ENCODE assay signal across 2 cellular contexts in genomic region chr2:36366491-36367120, GRCh38.
TF ChIP-seq lines count a peak whose summit lies in the region.

No MANE protein-coding gene starts in this region.

TF ChIP-seq in GM23338, 12 proteins besides CTCF, POLR2A, EP300 and RAD21:
- TF ChIP-seq, protein P1, sequence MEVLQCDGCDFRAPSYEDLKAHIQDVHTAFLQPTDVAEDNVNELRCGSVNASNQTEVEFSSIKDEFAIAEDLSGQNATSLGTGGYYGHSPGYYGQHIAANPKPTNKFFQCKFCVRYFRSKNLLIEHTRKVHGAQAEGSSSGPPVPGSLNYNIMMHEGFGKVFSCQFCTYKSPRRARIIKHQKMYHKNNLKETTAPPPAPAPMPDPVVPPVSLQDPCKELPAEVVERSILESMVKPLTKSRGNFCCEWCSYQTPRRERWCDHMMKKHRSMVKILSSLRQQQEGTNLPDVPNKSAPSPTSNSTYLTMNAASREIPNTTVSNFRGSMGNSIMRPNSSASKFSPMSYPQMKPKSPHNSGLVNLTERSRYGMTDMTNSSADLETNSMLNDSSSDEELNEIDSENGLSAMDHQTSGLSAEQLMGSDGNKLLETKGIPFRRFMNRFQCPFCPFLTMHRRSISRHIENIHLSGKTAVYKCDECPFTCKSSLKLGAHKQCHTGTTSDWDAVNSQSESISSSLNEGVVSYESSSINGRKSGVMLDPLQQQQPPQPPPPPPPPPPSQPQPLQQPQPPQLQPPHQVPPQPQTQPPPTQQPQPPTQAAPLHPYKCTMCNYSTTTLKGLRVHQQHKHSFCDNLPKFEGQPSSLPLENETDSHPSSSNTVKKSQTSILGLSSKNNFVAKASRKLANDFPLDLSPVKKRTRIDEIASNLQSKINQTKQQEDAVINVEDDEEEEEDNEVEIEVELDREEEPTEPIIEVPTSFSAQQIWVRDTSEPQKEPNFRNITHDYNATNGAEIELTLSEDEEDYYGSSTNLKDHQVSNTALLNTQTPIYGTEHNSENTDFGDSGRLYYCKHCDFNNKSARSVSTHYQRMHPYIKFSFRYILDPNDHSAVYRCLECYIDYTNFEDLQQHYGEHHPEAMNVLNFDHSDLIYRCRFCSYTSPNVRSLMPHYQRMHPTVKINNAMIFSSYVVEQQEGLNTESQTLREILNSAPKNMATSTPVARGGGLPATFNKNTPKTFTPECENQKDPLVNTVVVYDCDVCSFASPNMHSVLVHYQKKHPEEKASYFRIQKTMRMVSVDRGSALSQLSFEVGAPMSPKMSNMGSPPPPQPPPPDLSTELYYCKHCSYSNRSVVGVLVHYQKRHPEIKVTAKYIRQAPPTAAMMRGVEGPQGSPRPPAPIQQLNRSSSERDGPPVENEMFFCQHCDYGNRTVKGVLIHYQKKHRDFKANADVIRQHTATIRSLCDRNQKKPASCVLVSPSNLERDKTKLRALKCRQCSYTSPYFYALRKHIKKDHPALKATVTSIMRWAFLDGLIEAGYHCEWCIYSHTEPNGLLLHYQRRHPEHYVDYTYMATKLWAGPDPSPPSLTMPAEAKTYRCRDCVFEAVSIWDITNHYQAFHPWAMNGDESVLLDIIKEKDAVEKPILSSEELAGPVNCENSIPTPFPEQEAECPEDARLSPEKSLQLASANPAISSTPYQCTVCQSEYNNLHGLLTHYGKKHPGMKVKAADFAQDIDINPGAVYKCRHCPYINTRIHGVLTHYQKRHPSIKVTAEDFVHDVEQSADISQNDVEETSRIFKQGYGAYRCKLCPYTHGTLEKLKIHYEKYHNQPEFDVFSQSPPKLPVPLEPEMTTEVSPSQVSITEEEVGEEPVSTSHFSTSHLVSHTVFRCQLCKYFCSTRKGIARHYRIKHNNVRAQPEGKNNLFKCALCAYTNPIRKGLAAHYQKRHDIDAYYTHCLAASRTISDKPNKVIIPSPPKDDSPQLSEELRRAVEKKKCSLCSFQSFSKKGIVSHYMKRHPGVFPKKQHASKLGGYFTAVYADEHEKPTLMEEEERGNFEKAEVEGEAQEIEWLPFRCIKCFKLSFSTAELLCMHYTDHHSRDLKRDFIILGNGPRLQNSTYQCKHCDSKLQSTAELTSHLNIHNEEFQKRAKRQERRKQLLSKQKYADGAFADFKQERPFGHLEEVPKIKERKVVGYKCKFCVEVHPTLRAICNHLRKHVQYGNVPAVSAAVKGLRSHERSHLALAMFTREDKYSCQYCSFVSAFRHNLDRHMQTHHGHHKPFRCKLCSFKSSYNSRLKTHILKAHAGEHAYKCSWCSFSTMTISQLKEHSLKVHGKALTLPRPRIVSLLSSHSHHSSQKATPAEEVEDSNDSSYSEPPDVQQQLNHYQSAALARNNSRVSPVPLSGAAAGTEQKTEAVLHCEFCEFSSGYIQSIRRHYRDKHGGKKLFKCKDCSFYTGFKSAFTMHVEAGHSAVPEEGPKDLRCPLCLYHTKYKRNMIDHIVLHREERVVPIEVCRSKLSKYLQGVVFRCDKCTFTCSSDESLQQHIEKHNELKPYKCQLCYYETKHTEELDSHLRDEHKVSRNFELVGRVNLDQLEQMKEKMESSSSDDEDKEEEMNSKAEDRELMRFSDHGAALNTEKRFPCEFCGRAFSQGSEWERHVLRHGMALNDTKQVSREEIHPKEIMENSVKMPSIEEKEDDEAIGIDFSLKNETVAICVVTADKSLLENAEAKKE (CRISPR knock-in tag; IDR thresholded peaks at IDR 0.05) = no peak
- TF ChIP-seq CREB1 (CRISPR knock-in tag; IDR thresholded peaks at IDR 0.05; ENCODE audit: low read depth) (no peak), NANOG (IDR thresholded peaks at IDR 0.05; ENCODE audit: borderline replicate concordance) (no peak), ZNF331 (CRISPR knock-in tag; IDR thresholded peaks at IDR 0.05; ENCODE audit: low read depth) (no peak), JUNB (IDR thresholded peaks at IDR 0.05; ENCODE audit: unreplicated experiment) (no peak), STAT1 (IDR thresholded peaks at IDR 0.05; ENCODE audit: unreplicated experiment) (no peak), REST (IDR thresholded peaks at IDR 0.05; ENCODE audit: unreplicated experiment) (no peak), ZNF114 (CRISPR knock-in tag; IDR thresholded peaks at IDR 0.05) (no peak), POLR2AphosphoS5 (IDR thresholded peaks at IDR 0.05; ENCODE audit: low read depth) (no peak), EZH2 (IDR thresholded peaks at IDR 0.05; ENCODE audit: low read depth, unreplicated experiment) (no peak), ETS1 (IDR thresholded peaks at IDR 0.05) (no peak), EZH2phosphoT487 (IDR thresholded peaks at IDR 0.05; ENCODE audit: unreplicated experiment) (no peak)
TF ChIP-seq in GM23338: peak in this region for 0.

TF ChIP-seq in WTC11, 78 proteins besides CTCF, POLR2A, EP300 and RAD21 (continued from another document):
- no peak for TF ChIP-seq AR (CRISPR knock-in tag; IDR thresholded peaks at IDR 0.05)
- no peak for TF ChIP-seq ZNF512 (CRISPR knock-in tag; IDR thresholded peaks at IDR 0.05; ENCODE audit: borderline replicate concordance)
- TF ChIP-seq ELF4 (CRISPR knock-in tag; IDR thresholded peaks at IDR 0.05; ENCODE audit: low read depth) = no peak
- TF ChIP-seq, protein P2, sequence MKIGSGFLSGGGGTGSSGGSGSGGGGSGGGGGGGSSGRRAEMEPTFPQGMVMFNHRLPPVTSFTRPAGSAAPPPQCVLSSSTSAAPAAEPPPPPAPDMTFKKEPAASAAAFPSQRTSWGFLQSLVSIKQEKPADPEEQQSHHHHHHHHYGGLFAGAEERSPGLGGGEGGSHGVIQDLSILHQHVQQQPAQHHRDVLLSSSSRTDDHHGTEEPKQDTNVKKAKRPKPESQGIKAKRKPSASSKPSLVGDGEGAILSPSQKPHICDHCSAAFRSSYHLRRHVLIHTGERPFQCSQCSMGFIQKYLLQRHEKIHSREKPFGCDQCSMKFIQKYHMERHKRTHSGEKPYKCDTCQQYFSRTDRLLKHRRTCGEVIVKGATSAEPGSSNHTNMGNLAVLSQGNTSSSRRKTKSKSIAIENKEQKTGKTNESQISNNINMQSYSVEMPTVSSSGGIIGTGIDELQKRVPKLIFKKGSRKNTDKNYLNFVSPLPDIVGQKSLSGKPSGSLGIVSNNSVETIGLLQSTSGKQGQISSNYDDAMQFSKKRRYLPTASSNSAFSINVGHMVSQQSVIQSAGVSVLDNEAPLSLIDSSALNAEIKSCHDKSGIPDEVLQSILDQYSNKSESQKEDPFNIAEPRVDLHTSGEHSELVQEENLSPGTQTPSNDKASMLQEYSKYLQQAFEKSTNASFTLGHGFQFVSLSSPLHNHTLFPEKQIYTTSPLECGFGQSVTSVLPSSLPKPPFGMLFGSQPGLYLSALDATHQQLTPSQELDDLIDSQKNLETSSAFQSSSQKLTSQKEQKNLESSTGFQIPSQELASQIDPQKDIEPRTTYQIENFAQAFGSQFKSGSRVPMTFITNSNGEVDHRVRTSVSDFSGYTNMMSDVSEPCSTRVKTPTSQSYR (CRISPR knock-in tag; IDR thresholded peaks at IDR 0.05) = no peak
- TF ChIP-seq RORB (CRISPR knock-in tag; IDR thresholded peaks at IDR 0.05) = no peak
- no peak for TF ChIP-seq ARID4B (CRISPR knock-in tag; IDR thresholded peaks at IDR 0.05; ENCODE audit: borderline replicate concordance)
- no peak for TF ChIP-seq ZNF671 (CRISPR knock-in tag; IDR thresholded peaks at IDR 0.05)
- TF ChIP-seq ZNF232 (CRISPR knock-in tag; IDR thresholded peaks at IDR 0.05) = no peak
